In the genomic region with DNA sequence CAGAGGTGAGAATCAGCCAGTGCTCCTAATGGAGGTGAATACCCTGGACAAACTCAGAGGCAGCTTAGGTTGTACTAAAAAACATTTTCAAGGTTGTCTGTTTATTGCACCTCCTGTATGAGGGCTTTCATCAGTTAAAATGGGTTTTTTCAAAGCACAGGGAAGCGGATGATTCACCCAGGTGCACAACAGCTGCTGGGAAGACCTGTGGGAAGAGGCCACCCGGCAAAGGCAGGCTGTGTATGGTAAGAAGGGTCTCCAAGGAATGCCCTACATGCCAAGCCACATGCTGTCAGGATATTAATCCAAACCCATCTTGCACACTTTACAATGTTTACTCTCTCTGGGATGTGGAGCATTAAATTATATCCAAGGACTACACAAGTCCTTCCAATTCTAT, we compare ENCODE assay signal across 18 cellular contexts. TPM values are rescaled to one million over a fixed set of nuclear protein-coding genes. Genes with fewer than 3 reads are reported as not detected.
DNase-seq lines count a peak whose midpoint lies in the region; ATAC-seq, FAIRE-seq and TF ChIP-seq lines count a peak whose summit lies in the region.
"Had no signal": no experiment of that assay in that cellular context is flagged by ENCODE, and none has a peak within 500 bp of the region (broad histone marks: within the 10 kb centered on the region; RNA-seq: fewer than 3 reads in every experiment).

No MANE protein-coding gene starts in this region.

- no peaks in the 10 kb centered on the region for H4K20me1 ChIP-seq in GM12878 (ENCODE audit: control insufficient read depth, insufficient read depth)

- H3K4me2 ChIP-seq in GM12878 (ENCODE audit: control insufficient read depth, insufficient read depth), result peak overlapping the region; percentile 42

- peak overlapping the region; percentile 48 for H3K27ac ChIP-seq in GM12878 (ENCODE audit: control insufficient read depth, insufficient read depth)
- H3K27ac ChIP-seq: RWPE1 had no signal

- peaks cover 13% of the 10 kb centered on the region for H3K36me3 Mint-ChIP-seq in nephron (ENCODE audit: low read depth)

- H3K27me3 Mint-ChIP-seq in nephron (ENCODE audit: low read depth), result no peaks in the 10 kb centered on the region
- H3K27me3 Mint-ChIP-seq: CD8-positive, alpha-beta memory T cell had no signal

- no peaks in the 10 kb centered on the region for H3K27me3 ChIP-seq in GM12878 (replicated peaks in 1 of 2; ENCODE audit: control insufficient read depth in 2 of 2, insufficient read depth in 2 of 2, low read length in 1 of 2)
- H3K27me3 ChIP-seq: BE2C had no signal

- no peak for FAIRE-seq in GM12878 (lab: Jason Lieb, UNC)

- no peak for ATAC-seq in GM12878

- in situ Hi-C loops in GM12878 (cut with MboI), result no loop called here

- H3K27ac Mint-ChIP-seq in nephron, result peak overlapping the region; percentile 60 to 93 (median 71)
- H3K27ac Mint-ChIP-seq: CD8-positive, alpha-beta memory T cell had no signal

- no peaks in the 10 kb centered on the region for H3K9me3 ChIP-seq in GM12878 (replicated peaks; ENCODE audit: control insufficient read depth, insufficient read depth, low read length)
- H3K9me3 ChIP-seq: BE2C had no signal

- no peak for TF ChIP-seq EP300 in GM12878 (IDR thresholded peaks at IDR 0.05; ENCODE audit: borderline replicate concordance in 1 of 2, control insufficient read depth in 1 of 2, low read depth in 2 of 2, low read length in 2 of 2)

- TF ChIP-seq POLR2A in GM12878 (IDR thresholded peaks at IDR 0.05; ENCODE audit: low read depth, low read length), result no peak

- WGBS in GM12878 (ENCODE audit: insufficient coverage, insufficient replicate concordance, low lambda C conversion rate, missing lambda C conversion rate), result 94% methylated on average over 2 of the region's 2 CpGs

- no peak for TF ChIP-seq RAD21 in GM12878 (IDR thresholded peaks at IDR 0.05; ENCODE audit: insufficient read depth, low read depth, low read length)

- H3K4me3 Mint-ChIP-seq in nephron, result no peak overlapping the region
- H3K4me3 Mint-ChIP-seq: CD8-positive, alpha-beta memory T cell had no signal

- peaks cover 42% of the 10 kb centered on the region for H3K4me1 ChIP-seq in GM12878 (ENCODE audit: control insufficient read depth, insufficient read depth, low read length)

- CTCF ChIA-PET in GM12878 (lab: Yijun Ruan, JAX), result interaction anchor here (1.3 kb wide), 1 partner anchor 68 kb away, joined by 5 read pairs; no protein-coding TSS in a partner anchor

- DNase-seq in DMS79 treated with DMSO at 0.1 percent for 48 hours (lab: John Stamatoyannopoulos, UW), result peak; percentile 59
- peak; percentile 84 for DNase-seq in NCI-H187 treated with DMSO at 0.1 percent for 48 hours (lab: John Stamatoyannopoulos, UW)
- DNase-seq in GM12878 (ENCODE audit: low read depth, low spot score), result no peak
- no peak for DNase-seq in activated effector memory CD4-positive, alpha-beta T cell treated with Interleukin-2 at 50 U/mL for 16 hours
- DNase-seq in iPS-NIHi11 (ENCODE audit: low spot score), result no peak
- no peak for DNase-seq in cerebellar nuclear complex (lab: John Stamatoyannopoulos, UW)
- DNase-seq: BE2C; CD8-positive, alpha-beta memory T cell; EL; H7; Kasumi-1; NCI-H1436; NCI-H2081 treated with DMSO at 0.1 percent for 48 hours; NCI-H510A; NK-92 treated with Interleukin-12 subunit alpha and Interleukin-12 subunit beta, amount 100 ng/mL, for 24 hours; T-helper 1 cell had no signal

- H3K36me3 ChIP-seq in GM12878 (ENCODE audit: control insufficient read depth in 2 of 2, insufficient read depth in 2 of 2, low read length in 1 of 2), result peaks cover 0 to 1% of the 10 kb centered on the region in 2 experiments; a peak in 3 of 4 replicates
- H3K36me3 ChIP-seq: BE2C had no signal

- RAD21 ChIA-PET in GM12878 (lab: Charles Lee; ENCODE audit: unreplicated experiment), result interaction anchor here (1.5 kb wide), 1 partner anchor 15 kb away, joined by 10 read pairs; a partner anchor contains a TSS

- H3K4me3 ChIP-seq in GM12878, result no peak overlapping the region

- no peak overlapping the region for H3K9ac ChIP-seq in GM12878 (ENCODE audit: control insufficient read depth, insufficient read depth, low read length)

- intact Hi-C loops in GM12878 (cut with micrococcal nuclease; ENCODE audit: unreplicated experiment), result no loop called here

- SMC1A ChIA-PET in GM12878 (lab: Charles Lee; ENCODE audit: uncharacterized antibody, unreplicated experiment), result interaction anchor here (1.0 to 2.9 kb wide), 2 partner anchors 11 to 75 kb away, joined by 3 to 8 read pairs; no protein-coding TSS in a partner anchor

- peaks cover 31% of the 10 kb centered on the region for H3K79me2 ChIP-seq in GM12878 (ENCODE audit: control insufficient read depth, insufficient read depth, low read length)

- H3K4me1 Mint-ChIP-seq in nephron, result peaks cover 68% of the 10 kb centered on the region

- H2AFZ ChIP-seq in GM12878 (ENCODE audit: control insufficient read depth, low read depth, low read length), result no peak overlapping the region

- no peak for TF ChIP-seq CTCF in GM12878 (IDR thresholded peaks at IDR 0.05 in 2 of 3, conservative IDR thresholded peaks at IDR 0.05 in 1 of 3; ENCODE audit: control insufficient read depth in 2 of 3, extremely low read depth in 1 of 3, insufficient read depth in 1 of 3, low read depth in 3 of 3, low read length in 3 of 3)
- no peak for TF ChIP-seq CTCF in nephron (IDR thresholded peaks at IDR 0.05; ENCODE audit: unreplicated experiment in 3 of 3)

- peaks cover under 1% of the 10 kb centered on the region for H3K9me3 Mint-ChIP-seq in nephron
- H3K9me3 Mint-ChIP-seq: CD8-positive, alpha-beta memory T cell had no signal

- POLR2A ChIA-PET in GM12878 (lab: Charles Lee), result interaction anchor here (0.9 to 1.6 kb wide), 2 partner anchors 15 to 22 kb away, joined by 3 to 5 read pairs; a partner anchor contains a TSS

- BruUV-seq in GM12878 (replicated peaks; lab: Mats Ljungman, UMichigan), result no TSS peak

TF ChIP-seq in GM12878, 131 proteins besides CTCF, POLR2A, EP300 and RAD21 (continues in another document):
- TF ChIP-seq, protein P1, sequence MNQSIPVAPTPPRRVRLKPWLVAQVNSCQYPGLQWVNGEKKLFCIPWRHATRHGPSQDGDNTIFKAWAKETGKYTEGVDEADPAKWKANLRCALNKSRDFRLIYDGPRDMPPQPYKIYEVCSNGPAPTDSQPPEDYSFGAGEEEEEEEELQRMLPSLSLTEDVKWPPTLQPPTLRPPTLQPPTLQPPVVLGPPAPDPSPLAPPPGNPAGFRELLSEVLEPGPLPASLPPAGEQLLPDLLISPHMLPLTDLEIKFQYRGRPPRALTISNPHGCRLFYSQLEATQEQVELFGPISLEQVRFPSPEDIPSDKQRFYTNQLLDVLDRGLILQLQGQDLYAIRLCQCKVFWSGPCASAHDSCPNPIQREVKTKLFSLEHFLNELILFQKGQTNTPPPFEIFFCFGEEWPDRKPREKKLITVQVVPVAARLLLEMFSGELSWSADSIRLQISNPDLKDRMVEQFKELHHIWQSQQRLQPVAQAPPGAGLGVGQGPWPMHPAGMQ (IDR thresholded peaks at IDR 0.05; ENCODE audit: borderline replicate concordance), result no peak
- TF ChIP-seq RUNX3 (IDR thresholded peaks at IDR 0.05; ENCODE audit: low read length), result no peak
- no peak for TF ChIP-seq CHD2 (IDR thresholded peaks at IDR 0.05; ENCODE audit: borderline replicate concordance, low read depth, low read length)
- TF ChIP-seq BMI1 (IDR thresholded peaks at IDR 0.05; ENCODE audit: borderline replicate concordance), result no peak
- TF ChIP-seq, protein P2, sequence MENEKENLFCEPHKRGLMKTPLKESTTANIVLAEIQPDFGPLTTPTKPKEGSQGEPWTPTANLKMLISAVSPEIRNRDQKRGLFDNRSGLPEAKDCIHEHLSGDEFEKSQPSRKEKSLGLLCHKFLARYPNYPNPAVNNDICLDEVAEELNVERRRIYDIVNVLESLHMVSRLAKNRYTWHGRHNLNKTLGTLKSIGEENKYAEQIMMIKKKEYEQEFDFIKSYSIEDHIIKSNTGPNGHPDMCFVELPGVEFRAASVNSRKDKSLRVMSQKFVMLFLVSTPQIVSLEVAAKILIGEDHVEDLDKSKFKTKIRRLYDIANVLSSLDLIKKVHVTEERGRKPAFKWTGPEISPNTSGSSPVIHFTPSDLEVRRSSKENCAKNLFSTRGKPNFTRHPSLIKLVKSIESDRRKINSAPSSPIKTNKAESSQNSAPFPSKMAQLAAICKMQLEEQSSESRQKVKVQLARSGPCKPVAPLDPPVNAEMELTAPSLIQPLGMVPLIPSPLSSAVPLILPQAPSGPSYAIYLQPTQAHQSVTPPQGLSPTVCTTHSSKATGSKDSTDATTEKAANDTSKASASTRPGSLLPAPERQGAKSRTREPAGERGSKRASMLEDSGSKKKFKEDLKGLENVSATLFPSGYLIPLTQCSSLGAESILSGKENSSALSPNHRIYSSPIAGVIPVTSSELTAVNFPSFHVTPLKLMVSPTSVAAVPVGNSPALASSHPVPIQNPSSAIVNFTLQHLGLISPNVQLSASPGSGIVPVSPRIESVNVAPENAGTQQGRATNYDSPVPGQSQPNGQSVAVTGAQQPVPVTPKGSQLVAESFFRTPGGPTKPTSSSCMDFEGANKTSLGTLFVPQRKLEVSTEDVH (IDR thresholded peaks at IDR 0.05; ENCODE audit: low read depth, partially characterized antibody), result no peak

RNA-seq across cellular contexts. Expression of a gene that starts 14.7 kb away (rescaled TPM):
- 58.0 and 62.8 TPM in 2 replicates for total RNA-seq in GM12878 (2013; cell fraction: nucleolus; rRNA removed)
- 36.2 and 41.2 TPM in 2 replicates for total RNA-seq in GM12878 (2014; rRNA removed)
- 23.9 and 25.7 TPM in 2 replicates for total RNA-seq in GM12878 (2014; rRNA removed; fragmentation: Illumina TruSeq; extraction: Trizol)
- total RNA-seq in GM12878 (2021), result 41.4 and 42.9 TPM in 2 replicates
- 30.8 TPM for polyA plus RNA-seq in GM12878 (2011; ENCODE audit: low read depth)
- 21.4 and 28.0 TPM in 2 replicates for polyA plus RNA-seq in GM12878 (2011; rRNA removed)
- 24.3 and 37.9 TPM in 2 replicates for polyA plus RNA-seq in GM12878 (2011; cell fraction: cytosol; rRNA removed)
- 17.2 and 18.8 TPM in 2 replicates for polyA plus RNA-seq in GM12878 (2011; cell fraction: nucleus; rRNA removed)
- 31.7 and 33.1 TPM in 2 replicates for polyA plus RNA-seq in GM12878 (2012)
- polyA plus RNA-seq in GM12878 (2014; fragmentation: Illumina TruSeq; extraction: Trizol), result 26.1 and 27.7 TPM in 2 replicates
- 1 to 10 TPM; 4.1 to 8.2 TPM for polyA plus RNA-seq in GM12878 (2014; fragmentation: Nextera tagmentation; extraction: Ambion mirVana)
- polyA plus RNA-seq in GM12878 (2014; rRNA removed), result 32.6 and 40.7 TPM in 2 replicates
- polyA plus RNA-seq in GM12878 (2016; fragmentation: Nextera tagmentation; extraction: Ambion mirVana), result 10 to 100 TPM; 43.1 to 49.8 TPM
- polyA minus RNA-seq in GM12878 (2011; rRNA and poly(A)+ RNA removed), result 21.7 and 33.2 TPM in 2 replicates
- 10.8 and 15.6 TPM in 2 replicates for polyA minus RNA-seq in GM12878 (2011; cell fraction: cytosol; rRNA and poly(A)+ RNA removed)
- polyA minus RNA-seq in GM12878 (2011; cell fraction: nucleus; rRNA and poly(A)+ RNA removed), result 10.2 and 17.8 TPM in 2 replicates

Comparison
In these comparisons a context has a peak if more than half of its experiments do, and no peak if none do; other contexts are left out.
1. DNase-seq: peak in DMS79 treated with DMSO at 0.1 percent for 48 hours (single experiment) and NCI-H187 treated with DMSO at 0.1 percent for 48 hours (single experiment); none in GM12878 (single experiment), activated effector memory CD4-positive, alpha-beta T cell treated with Interleukin-2 at 50 U/mL for 16 hours (single experiment), iPS-NIHi11 (single experiment) and cerebellar nuclear complex (0 of 2).